In genomic region chr1:22142315-22143064, GRCh38 we compare ENCODE assay signal across 8 cellular contexts. TPM values are rescaled to one million over a fixed set of nuclear protein-coding genes. Genes with fewer than 3 reads are reported as not detected.
DNase-seq lines count a peak whose midpoint lies in the region; ATAC-seq and TF ChIP-seq lines count a peak whose summit lies in the region.

No MANE protein-coding gene starts in this region.

- H3K79me2 ChIP-seq in neural cell (replicated peaks; ENCODE audit: insufficient read depth, low read length): no peaks in the 10 kb centered on the region

- TF ChIP-seq EP300 in neural cell (conservative IDR thresholded peaks at IDR 0.05; ENCODE audit: poor library complexity, severe bottlenecking): no peak

- H3K9me3 ChIP-seq in RWPE2 (ENCODE audit: severe bottlenecking): no peaks in the 10 kb centered on the region
- no peaks in the 10 kb centered on the region for H3K9me3 ChIP-seq in esophagus squamous epithelium
- no peaks in the 10 kb centered on the region for H3K9me3 ChIP-seq in neural cell (ENCODE audit: low read length)

- H3K9ac ChIP-seq in neural cell (ENCODE audit: low read length): peak overlapping the region; percentile 76

- intact Hi-C loops in activated CD4-positive, alpha-beta T cell treated with anti-CD3 and anti-CD28 coated beads, Interleukin-2, amount 10 ng/mL, durations not matched to agents 24 days and 14 days (cut with micrococcal nuclease): no loop called here
- intact Hi-C loops in esophagus squamous epithelium (cut with DNase I): no loop called here

- no peak for TF ChIP-seq RAD21 in neural cell (conservative IDR thresholded peaks at IDR 0.05)

- WGBS in esophagus squamous epithelium, 2 donors: 0% methylated on average over 2 of the region's 102 CpGs; no CpG with 5 or more reads in 1 of the 2 donors

- TF ChIP-seq POLR2A in esophagus squamous epithelium (IDR thresholded peaks at IDR 0.05): no peak

- H4K20me1 ChIP-seq in neural cell (ENCODE audit: insufficient read depth): no peaks in the 10 kb centered on the region

- H3K27me3 ChIP-seq in RWPE2 (ENCODE audit: insufficient read depth, poor library complexity, severe bottlenecking): no peaks in the 10 kb centered on the region
- H3K27me3 ChIP-seq in esophagus squamous epithelium: peaks cover 0 to 69% (median 0%) of the 10 kb centered on the region in 4 donors
- H3K27me3 ChIP-seq in neural cell (ENCODE audit: insufficient read depth, low read depth, low read length): peaks cover 23% of the 10 kb centered on the region

- H2AFZ ChIP-seq in neural cell (ENCODE audit: low read depth, low read length): no peak overlapping the region

- no peak overlapping the region for H3K27ac Mint-ChIP-seq in activated CD4-positive, alpha-beta T cell treated with anti-CD3 and anti-CD28 coated beads, Interleukin-2, amount 10 ng/mL, durations not matched to agents 24 days and 14 days

- H3K4me2 ChIP-seq in neural cell (ENCODE audit: low read length): peak overlapping the region; percentile 97

- no peaks in the 10 kb centered on the region for H3K36me3 Mint-ChIP-seq in activated CD4-positive, alpha-beta T cell treated with anti-CD3 and anti-CD28 coated beads, Interleukin-2, amount 10 ng/mL, durations not matched to agents 24 days and 14 days (ENCODE audit: low read depth)

- H3K9me2 ChIP-seq in neural cell (ENCODE audit: insufficient read depth, low read length): no peaks in the 10 kb centered on the region

- H3F3A ChIP-seq in neural cell (ENCODE audit: insufficient read depth, low read length, poor library complexity, severe bottlenecking): no peaks in the 10 kb centered on the region

- peak; percentile 65 for DNase-seq in activated CD4-positive, alpha-beta T cell treated with anti-CD3 and anti-CD28 coated beads, Interleukin-2, amount 10 ng/mL, durations not matched to agents 24 days and 14 days
- no peak for DNase-seq in activated CD4-positive, alpha-beta T cell treated with anti-CD3 and anti-CD28 coated beads for 1 hour
- DNase-seq in RWPE2 (ENCODE audit: low spot score) (no peak), esophagus squamous epithelium (lab: John Stamatoyannopoulos, UW) (no peak), T-helper 2 cell (no peak)

- H3K4me3 Mint-ChIP-seq in activated CD4-positive, alpha-beta T cell treated with anti-CD3 and anti-CD28 coated beads, Interleukin-2, amount 10 ng/mL, durations not matched to agents 24 days and 14 days: no peak overlapping the region

- H3K4me1 ChIP-seq in RWPE2 (ENCODE audit: insufficient read depth, poor library complexity, severe bottlenecking) (peaks cover 7% of the 10 kb centered on the region), esophagus squamous epithelium (peaks cover 25 to 61% (median 41%) of the 10 kb centered on the region in 3 donors)

- H3K9me3 Mint-ChIP-seq in activated CD4-positive, alpha-beta T cell treated with anti-CD3 and anti-CD28 coated beads, Interleukin-2, amount 10 ng/mL, durations not matched to agents 24 days and 14 days: no peaks in the 10 kb centered on the region

- H3K27ac ChIP-seq in RWPE2 (ENCODE audit: poor library complexity, severe bottlenecking) (no peak overlapping the region), esophagus squamous epithelium (peak overlapping the region; percentile 78 to 86 (median 82)), neural cell (ENCODE audit: low read length) (peak overlapping the region; percentile 85)

- TF ChIP-seq CTCF in RWPE2 (IDR thresholded peaks at IDR 0.05; ENCODE audit: poor library complexity, severe bottlenecking) (no peak), esophagus squamous epithelium (IDR thresholded peaks at IDR 0.05) (peak in 2 of 6 experiments; percentile 10 to 16), neural cell (IDR thresholded peaks at IDR 0.05; ENCODE audit: poor library complexity, severe bottlenecking) (peak; percentile 36)

- peaks cover 6% of the 10 kb centered on the region for H3K4me1 Mint-ChIP-seq in activated CD4-positive, alpha-beta T cell treated with anti-CD3 and anti-CD28 coated beads, Interleukin-2, amount 10 ng/mL, durations not matched to agents 24 days and 14 days

- ATAC-seq in RWPE2 (ENCODE audit: low read depth): peak; percentile 52
- no peak for ATAC-seq in GM21390 (IDR thresholded peaks at IDR 0.05; ENCODE audit: unreplicated experiment)
- ATAC-seq in GM18858 (IDR thresholded peaks at IDR 0.05; ENCODE audit: unreplicated experiment): no peak

- H3K4me3 ChIP-seq in RWPE2 (ENCODE audit: severe bottlenecking): peak overlapping the region; percentile 66
- H3K4me3 ChIP-seq in esophagus squamous epithelium: peak overlapping the region; percentile 54 to 72 (median 63)
- peak overlapping the region; percentile 79 for H3K4me3 ChIP-seq in neural cell (ENCODE audit: low read length)

- H3K36me3 ChIP-seq in RWPE2 (ENCODE audit: low read depth) (no peaks in the 10 kb centered on the region), esophagus squamous epithelium (no peaks in the 10 kb centered on the region), neural cell (ENCODE audit: insufficient read depth, low read length) (no peaks in the 10 kb centered on the region)

- H3K27me3 Mint-ChIP-seq in activated CD4-positive, alpha-beta T cell treated with anti-CD3 and anti-CD28 coated beads, Interleukin-2, amount 10 ng/mL, durations not matched to agents 24 days and 14 days: peaks cover 56% of the 10 kb centered on the region

TF ChIP-seq in neural cell, 6 proteins besides CTCF, POLR2A, EP300 and RAD21:
- peak; percentile 29 for TF ChIP-seq SMC3 (conservative IDR thresholded peaks at IDR 0.05; ENCODE audit: poor library complexity)
- TF ChIP-seq EZH2 (IDR thresholded peaks at IDR 0.05; ENCODE audit: borderline replicate concordance, insufficient read depth, low read length, poor library complexity, severe bottlenecking): no peak
- TF ChIP-seq TAF1 (IDR thresholded peaks at IDR 0.05; ENCODE audit: low read depth): no peak
- TF ChIP-seq REST (IDR thresholded peaks at IDR 0.05; ENCODE audit: borderline replicate concordance): no peak
- no peak for TF ChIP-seq MXI1 (conservative IDR thresholded peaks at IDR 0.05; ENCODE audit: poor library complexity, severe bottlenecking)

RNA-seq across cellular contexts. Expression of gene WNT4, which starts 0.4 kb away (rescaled TPM):
- not detected in 2 replicates for total RNA-seq in activated CD4-positive, alpha-beta T cell treated with anti-CD3 and anti-CD28 coated beads, Interleukin-2, amount 10 ng/mL, durations not matched to agents 24 days and 14 days
- total RNA-seq in esophagus squamous epithelium: 10 to 100 TPM in 1 of 4 donors, 1 to 10 TPM in 3; 4.8 to 11.9 (median 6.6) TPM
- 5.1 and 6.0 TPM in 2 replicates for polyA plus RNA-seq in neural cell
- polyA minus RNA-seq in neural cell: 6.3 and 11.5 TPM in 2 replicates
